8 cellular contexts compared by ENCODE assay signal in the genomic region with DNA sequence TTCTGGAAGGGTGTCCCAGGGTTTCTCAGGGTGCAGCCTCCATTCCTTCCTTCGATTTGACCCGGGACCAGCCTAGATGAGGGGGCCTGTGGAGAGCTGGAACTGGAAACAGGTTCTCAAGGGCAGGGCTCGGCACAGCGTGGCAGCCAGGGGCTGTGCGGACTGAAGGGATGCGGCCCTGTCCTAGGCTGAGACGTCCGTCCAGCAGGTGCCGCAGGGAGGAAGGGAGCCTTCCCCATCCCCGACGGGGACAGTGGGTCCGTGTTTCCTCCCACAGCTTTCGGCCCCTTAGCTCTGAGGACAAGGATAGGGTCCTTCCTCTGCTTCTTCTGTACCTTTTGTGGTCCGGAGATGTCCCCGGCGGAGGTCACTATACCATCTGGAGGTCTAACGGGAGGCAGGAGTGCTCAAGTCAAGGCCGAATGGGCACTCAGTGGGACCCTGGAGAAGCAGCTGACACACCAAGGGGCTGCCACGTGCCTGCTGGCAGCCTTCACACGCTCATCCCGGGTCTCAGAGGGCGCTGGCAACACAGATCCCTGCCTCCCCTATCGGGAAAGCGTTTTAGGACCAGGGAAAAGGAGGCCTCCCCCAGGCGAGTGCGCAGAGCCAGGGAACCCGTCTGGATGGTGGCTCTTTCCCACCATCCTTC. TPM values are rescaled to one million over a fixed set of nuclear protein-coding genes. Genes with fewer than 3 reads are reported as not detected.
A peak's percentile ranks its signal among the peaks of the same experiment; 100 is the strongest.
DNase-seq lines count a peak whose midpoint lies in the region; ATAC-seq and TF ChIP-seq lines count a peak whose summit lies in the region.

No MANE protein-coding gene starts in this region.

- ATAC-seq in body of pancreas (peak; percentile 49), HG03469 (IDR thresholded peaks at IDR 0.05; ENCODE audit: unreplicated experiment) (no peak)

- DNase-seq in body of pancreas (peak; percentile 45 to 56 (median 48)), left kidney (ENCODE audit: low read depth, low spot score) (peak; percentile 42), occipital lobe (lab: John Stamatoyannopoulos, UW) (no peak)

- H4K20me1 ChIP-seq in OCI-LY1 (ENCODE audit: insufficient read depth, low read length), result no peaks in the 10 kb centered on the region

- H3K9ac ChIP-seq in OCI-LY1 (ENCODE audit: low read length), result peak overlapping the region; percentile 60
- H3K9ac ChIP-seq in subcutaneous abdominal adipose tissue (ENCODE audit: low read length in 5 of 5), result peak overlapping the region; percentile 48 to 80 (median 68)

- H3K4me3 ChIP-seq in ACC112 (ENCODE audit: low read depth, low read length) (peak overlapping the region; percentile 57), OCI-LY1 (ENCODE audit: low read depth, low read length, poor library complexity, severe bottlenecking) (peak overlapping the region; percentile 57), body of pancreas (peak overlapping the region in 1 of 2 donors; percentile 20), subcutaneous abdominal adipose tissue (ENCODE audit: low read depth in 1 of 5, low read length in 5 of 5) (peak overlapping the region; percentile 54 to 79 (median 62))

- no peak for TF ChIP-seq POLR2A in body of pancreas (IDR thresholded peaks at IDR 0.05)

- TF ChIP-seq CTCF in GM12873 (IDR thresholded peaks at IDR 0.05; ENCODE audit: insufficient read depth, low read depth, low read length, missing control alignments) (peak; percentile 50), OCI-LY1 (IDR thresholded peaks at IDR 0.05; ENCODE audit: low read length) (peak; percentile 15; the same call in 1 of the 2 replicates), body of pancreas (IDR thresholded peaks at IDR 0.05) (peak in 4 of 7 experiments; percentile 28 to 46 (median 35))

- peak overlapping the region; percentile 30 for H2AFZ ChIP-seq in ACC112 (ENCODE audit: low read length, unreplicated experiment)
- H2AFZ ChIP-seq in OCI-LY1 (ENCODE audit: low read length), result no peak overlapping the region

- intact Hi-C loops in body of pancreas (cut with DNase I), result loop anchor here (10.0 kb wide), 2 partner anchors 160 to 360 kb away; a partner anchor contains a TSS

- H3K9me2 ChIP-seq in OCI-LY1 (ENCODE audit: low read depth, low read length), result no peaks in the 10 kb centered on the region

- peak overlapping the region; percentile 67 for H3K4me2 ChIP-seq in OCI-LY1 (ENCODE audit: low read length)

- H3K27ac ChIP-seq in ACC112 (ENCODE audit: low read depth, low read length) (no peak overlapping the region), OCI-LY1 (ENCODE audit: low read depth, low read length, poor library complexity, severe bottlenecking) (peak overlapping the region; percentile 70), body of pancreas (peak overlapping the region; percentile 56 to 81 (median 73)), subcutaneous abdominal adipose tissue (ENCODE audit: low read depth, low read length) (peak overlapping the region; percentile 57)

- H3K79me2 ChIP-seq in ACC112 (ENCODE audit: control insufficient read depth, insufficient read depth, low read length, unreplicated experiment), result no peaks in the 10 kb centered on the region
- no peaks in the 10 kb centered on the region for H3K79me2 ChIP-seq in OCI-LY1 (ENCODE audit: insufficient read depth, low read length)

- H3K4me1 ChIP-seq in ACC112 (ENCODE audit: control insufficient read depth, insufficient read depth, low read length, unreplicated experiment) (peaks cover 26% of the 10 kb centered on the region), OCI-LY1 (ENCODE audit: insufficient read depth, low read length, severe bottlenecking) (peaks cover 63% of the 10 kb centered on the region), body of pancreas (peaks cover 30% of the 10 kb centered on the region), subcutaneous abdominal adipose tissue (ENCODE audit: control insufficient read depth in 5 of 5, insufficient read depth in 5 of 5, low read length in 5 of 5) (peaks cover 3 to 57% (median 30%) of the 10 kb centered on the region in 5 donors)

- WGBS in body of pancreas, 2 donors, result 10 to 25% methylated on average over 2 to 27 of the region's 27 CpGs

- peaks cover 7% of the 10 kb centered on the region; the same call in 1 of the 2 replicates for H3K36me3 ChIP-seq in ACC112 (ENCODE audit: insufficient read depth, low read length)
- H3K36me3 ChIP-seq in OCI-LY1 (ENCODE audit: insufficient read depth, low read length), result no peaks in the 10 kb centered on the region
- H3K36me3 ChIP-seq in body of pancreas (replicated peaks in 1 of 2; ENCODE audit: insufficient read depth in 1 of 2, low read depth in 2 of 2), result peaks cover 0 to 3% of the 10 kb centered on the region in 2 donors
- peaks cover 0 to 33% (median 12%) of the 10 kb centered on the region in 5 donors for H3K36me3 ChIP-seq in subcutaneous abdominal adipose tissue (ENCODE audit: control insufficient read depth in 5 of 5, insufficient read depth in 5 of 5, low read length in 5 of 5)

- H3K9me3 ChIP-seq in OCI-LY1 (ENCODE audit: low read length) (no peaks in the 10 kb centered on the region), body of pancreas (no peaks in the 10 kb centered on the region), subcutaneous abdominal adipose tissue (ENCODE audit: control insufficient read depth in 5 of 5, low read length in 5 of 5) (no peaks in the 10 kb centered on the region)

- 0 out of 2 replicates have a peak, but pooled peaks cover 4% of the 10 kb centered on the region for H3F3A ChIP-seq in OCI-LY1 (ENCODE audit: insufficient read depth, low read length)

- H3K27me3 ChIP-seq in ACC112 (ENCODE audit: insufficient read depth, low read length) (no peaks in the 10 kb centered on the region), OCI-LY1 (ENCODE audit: insufficient read depth, low read length) (no peaks in the 10 kb centered on the region), body of pancreas (no peaks in the 10 kb centered on the region), subcutaneous abdominal adipose tissue (ENCODE audit: control insufficient read depth in 5 of 5, insufficient read depth in 4 of 5, low read length in 5 of 5) (no peaks in the 10 kb centered on the region)

RNA-seq across cellular contexts. Expression of a gene that starts 49.9 kb away (rescaled TPM):
- total RNA-seq in body of pancreas (10 to 100 TPM; 14.5 to 23.4 TPM), occipital lobe (9.8 TPM)

RNA-seq across cellular contexts. Expression of a gene that starts 50.1 kb away (rescaled TPM):
- total RNA-seq in body of pancreas (10 to 100 TPM; 25.1 to 48.0 TPM), occipital lobe (40.2 TPM)
